Comparison of ENCODE assay signal across 26 cellular contexts in the genomic region with DNA sequence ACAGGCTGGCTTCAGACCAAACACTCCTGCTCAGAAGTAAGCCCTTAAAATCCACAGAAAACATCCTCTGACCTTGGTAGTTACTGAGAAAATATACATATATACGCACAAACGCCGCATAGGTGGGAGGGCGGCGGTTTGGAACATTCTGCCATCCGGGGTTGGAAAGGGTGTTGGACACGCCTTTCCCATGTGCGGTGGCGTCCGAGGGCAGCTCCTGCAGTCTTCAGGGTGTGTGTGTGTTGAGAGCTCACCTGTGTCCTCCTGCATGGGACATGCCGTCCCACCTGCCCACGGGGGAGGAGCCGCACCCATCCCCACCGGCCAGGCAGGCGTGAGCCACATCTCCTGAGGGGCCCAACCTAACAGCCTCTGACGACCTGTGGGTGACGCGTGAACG.
"Had no signal": no experiment of that assay in that cellular context is flagged by ENCODE, and none has a peak within 500 bp of the region (broad histone marks: within the 10 kb centered on the region; RNA-seq: fewer than 3 reads in every experiment).

No MANE protein-coding gene starts in this region.

- H3K36me3 ChIP-seq: esophagus muscularis mucosa, heart left ventricle, neutrophil, ovary, right lobe of liver, transverse colon, uterus had no signal

- ATAC-seq: foreskin keratinocyte; heart left ventricle; left ventricle myocardium superior; natural killer cell; right lobe of liver; stimulated activated naive CD8-positive, alpha-beta T cell treated with anti-CD3 and anti-CD28 coated beads, Interleukin-15, Interleukin-2, amounts not matched to agents 100 U/mL and 50 U/mL, for 24 hours had no signal

- H3K4me3 Mint-ChIP-seq: activated naive CD8-positive, alpha-beta T cell; central memory CD8-positive, alpha-beta T cell; dendritic cell treated with granulocyte-macrophage colony-stimulating factor and Interleukin-4, amounts not matched to agents 40 ng/mL and 50 ng/mL, for 4 days; mesothelial cell of epicardium; natural killer cell; T-helper 2 cell treated with Interferon-gamma antibody and Interleukin-4, amounts not matched to agents 5 μg/mL and 100 μg/mL, for 36 hours had no signal

- H3K4me1 ChIP-seq: foreskin keratinocyte, heart left ventricle, right lobe of liver, testis, transverse colon, uterus had no signal

- H3K36me3 Mint-ChIP-seq: activated naive CD8-positive, alpha-beta T cell; mesothelial cell of epicardium; natural killer cell had no signal

- H3K27ac Mint-ChIP-seq: activated naive CD8-positive, alpha-beta T cell; dendritic cell treated with granulocyte-macrophage colony-stimulating factor and Interleukin-4, amounts not matched to agents 40 ng/mL and 50 ng/mL, for 4 days; mesothelial cell of epicardium; natural killer cell; progenitor cell of endocrine pancreas; T-helper 2 cell treated with Interferon-gamma antibody and Interleukin-4, amounts not matched to agents 5 μg/mL and 100 μg/mL, for 36 hours had no signal

- DNase-seq: activated CD4-positive, alpha-beta T cell treated with anti-CD3 and anti-CD28 coated beads for 4 hours; activated CD4-positive, alpha-beta T cell treated with anti-CD3 and anti-CD28 coated beads, Interleukin-2, amount 50 U/mL, for 4 hours; activated effector memory CD4-positive, alpha-beta T cell treated with Interleukin-2 at 50 U/mL for 16 hours; activated naive CD4-positive, alpha-beta T cell treated with Interleukin-2 at 50 U/mL for 16 hours; activated T-cell treated with anti-CD3 and anti-CD28 coated beads for 4 hours; anterior cingulate cortex; foreskin keratinocyte; heart left ventricle; left ventricle myocardium superior; natural killer cell; ovary; right lobe of liver; stimulated activated CD4-positive, alpha-beta T cell treated with anti-CD3 and anti-CD28 coated beads, Interleukin-4, amount 100 ng/mL, for 1 hour; stimulated activated naive CD8-positive, alpha-beta T cell treated with anti-CD3 and anti-CD28 coated beads, Interleukin-15, Interleukin-2, amounts not matched to agents 100 U/mL and 50 U/mL, for 24 hours; T-helper 1 cell; testis; transverse colon; uterus had no signal

- H3K27me3 ChIP-seq: ovary, right lobe of liver, testis had no signal

- H3K27ac ChIP-seq: esophagus muscularis mucosa, foreskin keratinocyte, heart left ventricle, neutrophil, ovary, right lobe of liver, testis, transverse colon, uterus had no signal

- H3K4me3 ChIP-seq: esophagus muscularis mucosa, heart left ventricle, ovary, right lobe of liver, testis, transverse colon, uterus had no signal

- H3K4me1 Mint-ChIP-seq: central memory CD8-positive, alpha-beta T cell had no signal

- H3K9me3 Mint-ChIP-seq: central memory CD8-positive, alpha-beta T cell; dendritic cell treated with granulocyte-macrophage colony-stimulating factor and Interleukin-4, amounts not matched to agents 40 ng/mL and 50 ng/mL, for 4 days; mesothelial cell of epicardium; natural killer cell; T-helper 2 cell treated with Interferon-gamma antibody and Interleukin-4, amounts not matched to agents 5 μg/mL and 100 μg/mL, for 36 hours had no signal

- H3K9me3 ChIP-seq: esophagus muscularis mucosa, heart left ventricle, neutrophil, ovary, right lobe of liver, testis, transverse colon, uterus had no signal
